7 cellular contexts compared by ENCODE assay signal in the genomic region with DNA sequence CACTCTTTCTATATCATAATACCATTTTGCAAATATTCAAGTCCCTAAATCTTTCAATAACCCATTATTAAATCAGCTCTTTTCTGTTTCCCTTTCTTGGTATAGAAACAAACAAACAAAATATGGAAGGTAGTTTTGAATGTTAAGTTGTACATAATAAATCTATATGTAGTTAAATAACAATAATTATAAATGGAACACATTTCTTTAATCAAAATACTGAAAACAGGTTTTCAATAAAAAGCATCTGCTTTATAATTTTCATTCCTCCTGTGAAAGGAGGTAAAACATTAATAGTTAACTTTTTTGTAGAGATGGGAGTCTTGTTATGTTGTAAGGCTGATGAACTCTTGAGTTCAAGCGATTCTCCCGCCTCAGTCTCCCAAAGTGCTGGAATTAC.
"Had no signal": no experiment of that assay in that cellular context is flagged by ENCODE, and none has a peak within 500 bp of the region (broad histone marks: within the 10 kb centered on the region; RNA-seq: fewer than 3 reads in every experiment).

No MANE protein-coding gene starts in this region.

- H3K4me3 ChIP-seq: GM12878 had no signal

- FAIRE-seq: GM12878, GM12891, GM12892, GM18507, GM19239 had no signal

- ATAC-seq: GM12878 had no signal

- DNase-seq: GDM1, GF-D8 had no signal
